12 cellular contexts compared by ENCODE assay signal in the genomic region with DNA sequence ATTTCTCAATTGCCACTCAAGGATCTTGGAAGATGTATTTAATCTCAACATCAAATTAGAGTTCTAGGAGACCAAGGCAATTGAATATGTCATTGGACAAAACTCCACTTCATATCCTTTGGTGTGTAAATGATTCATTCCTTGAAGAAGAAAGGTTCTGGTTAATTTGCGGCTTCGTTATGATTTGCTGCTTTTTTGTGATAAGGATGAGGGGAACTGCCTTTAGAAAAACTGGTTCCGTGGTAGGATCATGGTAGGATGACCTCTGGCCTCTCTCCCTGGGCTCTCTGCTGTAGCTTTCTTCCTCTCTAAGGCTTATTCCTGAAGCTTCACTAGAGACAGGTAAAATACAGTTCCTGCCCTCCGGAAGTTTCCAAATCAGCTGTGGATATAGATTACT. TPM values are rescaled to one million over a fixed set of nuclear protein-coding genes. Genes with fewer than 3 reads are reported as not detected.
A peak's percentile ranks its signal among the peaks of the same experiment; 100 is the strongest.
DNase-seq lines count a peak whose midpoint lies in the region; ATAC-seq and TF ChIP-seq lines count a peak whose summit lies in the region.
"Had no signal": no experiment of that assay in that cellular context is flagged by ENCODE, and none has a peak within 500 bp of the region (broad histone marks: within the 10 kb centered on the region; RNA-seq: fewer than 3 reads in every experiment).

No MANE protein-coding gene starts in this region.

- H3K9me3 ChIP-seq in ascending aorta: no peaks in the 10 kb centered on the region
- no peaks in the 10 kb centered on the region for H3K9me3 ChIP-seq in lung (ENCODE audit: control insufficient read depth in 2 of 2, insufficient read depth in 1 of 2, low read length in 1 of 2)

- peaks cover 14 to 32% of the 10 kb centered on the region in 2 donors for H3K4me1 ChIP-seq in ascending aorta
- peaks cover 1 to 4% of the 10 kb centered on the region in 2 donors for H3K4me1 ChIP-seq in lung (ENCODE audit: control insufficient read depth in 2 of 2, insufficient read depth in 2 of 2, low read length in 2 of 2)

- H3K4me1 Mint-ChIP-seq in HFFc6 (ENCODE audit: low read depth): peaks cover 44% of the 10 kb centered on the region
- no peaks in the 10 kb centered on the region for H3K4me1 Mint-ChIP-seq in activated T-cell treated with anti-CD3 and anti-CD28 coated beads, Interleukin-2, amount 50 U/mL, for 4 hours (ENCODE audit: low read depth)
- H3K4me1 Mint-ChIP-seq: activated naive CD8-positive, alpha-beta T cell treated with anti-CD3 and anti-CD28 coated beads, Interleukin-2, amount 10 ng/mL, durations not matched to agents 7 days and 5 days had no signal

- H3K27ac ChIP-seq in ascending aorta (peak overlapping the region; percentile 62 to 79), lung (ENCODE audit: low read depth in 1 of 2, low read length in 1 of 2) (peak overlapping the region; percentile 49 to 68), temporal lobe (ENCODE audit: low read depth, low read length) (peak overlapping the region; percentile 9)

- H3K36me3 ChIP-seq in ascending aorta (no peaks in the 10 kb centered on the region), lung (ENCODE audit: control insufficient read depth in 2 of 2, insufficient read depth in 2 of 2, low read length in 2 of 2) (no peaks in the 10 kb centered on the region)

- ATAC-seq in lung (ENCODE audit: insufficient read depth, low FRiP score): no peak
- ATAC-seq in activated T-cell treated with anti-CD3 and anti-CD28 coated beads, Interleukin-2, amount 50 U/mL, for 4 hours: no peak
- no peak for ATAC-seq in HG03432 (IDR thresholded peaks at IDR 0.05; ENCODE audit: unreplicated experiment)

- DNase-seq in HFFc6 (no peak), ascending aorta (ENCODE audit: low spot score in 2 of 2) (no peak), lung (ENCODE audit: low spot score) (no peak), NOMO-1 treated with dmso at 0.1 percent for 144 hours (lab: John Stamatoyannopoulos, UW; ENCODE audit: unreplicated experiment) (no peak)
- no peak for DNase-seq in activated CD4-positive, alpha-beta T cell treated with anti-CD3 and anti-CD28 coated beads for 48 hours
- no peak for DNase-seq in activated T-cell treated with anti-CD3 and anti-CD28 coated beads, Interleukin-2, amount 50 U/mL, for 4 hours
- DNase-seq: activated naive CD8-positive, alpha-beta T cell treated with anti-CD3 and anti-CD28 coated beads, Interleukin-2, amount 10 ng/mL, durations not matched to agents 7 days and 5 days; effector memory CD4-positive, alpha-beta T cell; NCI-H1092 had no signal

- WGBS in lung, 2 donors: 66 to 76% methylated on average over 4 of the region's 4 CpGs

- no peaks in the 10 kb centered on the region for H3K27me3 ChIP-seq in ascending aorta
- H3K27me3 ChIP-seq in lung (ENCODE audit: control insufficient read depth, insufficient read depth): no peaks in the 10 kb centered on the region

- peak overlapping the region; percentile 74 for H3K27ac Mint-ChIP-seq in HFFc6
- H3K27ac Mint-ChIP-seq: activated naive CD8-positive, alpha-beta T cell treated with anti-CD3 and anti-CD28 coated beads, Interleukin-2, amount 10 ng/mL, durations not matched to agents 7 days and 5 days had no signal

- no peaks in the 10 kb centered on the region for H3K9me3 Mint-ChIP-seq in HFFc6
- no peaks in the 10 kb centered on the region for H3K9me3 Mint-ChIP-seq in activated T-cell treated with anti-CD3 and anti-CD28 coated beads, Interleukin-2, amount 50 U/mL, for 4 hours
- H3K9me3 Mint-ChIP-seq: activated naive CD8-positive, alpha-beta T cell treated with anti-CD3 and anti-CD28 coated beads, Interleukin-2, amount 10 ng/mL, durations not matched to agents 7 days and 5 days had no signal

- intact Hi-C loops in ascending aorta (cut with DNase I): loop anchor here (1.0 to 5.0 kb wide), 4 partner anchors 15 to 60 kb away; no protein-coding TSS in a partner anchor

- no peaks in the 10 kb centered on the region for H3K36me3 Mint-ChIP-seq in HFFc6 (ENCODE audit: low read depth)
- H3K36me3 Mint-ChIP-seq in activated T-cell treated with anti-CD3 and anti-CD28 coated beads, Interleukin-2, amount 50 U/mL, for 4 hours (ENCODE audit: insufficient read depth): no peaks in the 10 kb centered on the region
- H3K36me3 Mint-ChIP-seq: activated naive CD8-positive, alpha-beta T cell treated with anti-CD3 and anti-CD28 coated beads, Interleukin-2, amount 10 ng/mL, durations not matched to agents 7 days and 5 days had no signal

- no peaks in the 10 kb centered on the region for H3K27me3 Mint-ChIP-seq in HFFc6 (ENCODE audit: insufficient read depth)
- H3K27me3 Mint-ChIP-seq in activated T-cell treated with anti-CD3 and anti-CD28 coated beads, Interleukin-2, amount 50 U/mL, for 4 hours (ENCODE audit: low read depth): no peaks in the 10 kb centered on the region

- H3K4me3 ChIP-seq in ascending aorta: no peak overlapping the region
- H3K4me3 ChIP-seq in lung: no peak overlapping the region
- H3K4me3 ChIP-seq: GM12878 had no signal

- no peak for TF ChIP-seq CTCF in HFFc6 (IDR thresholded peaks at IDR 0.05)
- no peak for TF ChIP-seq CTCF in ascending aorta (IDR thresholded peaks at IDR 0.05)
- TF ChIP-seq CTCF in lung (IDR thresholded peaks at IDR 0.05; ENCODE audit: control extremely low read depth, extremely low read depth): no peak

- 0 out of 2 replicates have a peak overlapping the region, but pooled peaks have one; percentile 38 for H3K4me3 Mint-ChIP-seq in HFFc6
- H3K4me3 Mint-ChIP-seq in activated T-cell treated with anti-CD3 and anti-CD28 coated beads, Interleukin-2, amount 50 U/mL, for 4 hours: no peak overlapping the region
- H3K4me3 Mint-ChIP-seq: activated naive CD8-positive, alpha-beta T cell treated with anti-CD3 and anti-CD28 coated beads, Interleukin-2, amount 10 ng/mL, durations not matched to agents 7 days and 5 days had no signal

RNA-seq across cellular contexts. Expression of a gene that starts 51.5 kb away (rescaled TPM):
- total RNA-seq in HFFc6 (2021; fragmentation: NEBNext Ultra II Directional; extraction: Animal tissue kit (Norgen Biotek cat#: 25700)): 10 to 100 TPM; 15.8 to 25.5 (median 19.0) TPM
- total RNA-seq in ascending aorta: 59.7 TPM
- 10 to 100 TPM; 52.6 to 89.2 TPM for total RNA-seq in lung
- 10 to 100 TPM; 26.5 to 70.3 TPM for polyA plus RNA-seq in lung
- total RNA-seq in temporal lobe: 10.3 TPM
- total RNA-seq in activated T-cell treated with anti-CD3 and anti-CD28 coated beads, Interleukin-2, amount 50 U/mL, for 4 hours: 1 to 10 TPM; 2.9 to 4.6 (median 3.3) TPM

Comparison
In these comparisons a context has a peak if more than half of its experiments do, and no peak if none do; other contexts are left out.
1. H3K27ac ChIP-seq: peak in every context shown above with its lines; median percentile 70 in ascending aorta; 58 in lung; 9 in temporal lobe.